29 cellular contexts compared by ENCODE assay signal in genomic region chr5:1959911-1960581, GRCh38.
"Had no signal": no experiment of that assay in that cellular context is flagged by ENCODE, and none has a peak within 500 bp of the region (broad histone marks: within the 10 kb centered on the region; RNA-seq: fewer than 3 reads in every experiment).

No MANE protein-coding gene starts in this region.

- H3K4me2 ChIP-seq: neural progenitor cell had no signal

- H3K9me3 Mint-ChIP-seq: activated T-helper 1 cell treated with anti-CD3 and anti-CD28 coated beads, Interleukin-12 subunit alpha, Interleukin-12 subunit beta, Interleukin-2, Interleukin-4 antibody, amounts not matched to agents 30 ng/mL and 10 ng/mL and 1 ng/mL, durations not matched to agents 14 hours and 24 hours and 36 hours; naive thymus-derived CD4-positive, alpha-beta T cell; neural progenitor cell; T-cell had no signal

- H3K9me3 ChIP-seq: breast epithelium, gastrocnemius medialis, testis, transverse colon, uterus had no signal

- H3K9ac ChIP-seq: neural progenitor cell had no signal

- FAIRE-seq: colon, islet of Langerhans had no signal

- ATAC-seq: gastrocnemius medialis; left colon; sciatic nerve; stimulated activated naive CD8-positive, alpha-beta T cell treated with anti-CD3 and anti-CD28 coated beads, Interleukin-15, Interleukin-2, amounts not matched to agents 100 U/mL and 50 U/mL, for 24 hours; T-cell had no signal

- H3K36me3 Mint-ChIP-seq: naive thymus-derived CD4-positive, alpha-beta T cell; neural progenitor cell; T-cell had no signal

- H2AFZ ChIP-seq: neural progenitor cell had no signal

- H3K36me3 ChIP-seq: breast epithelium, gastrocnemius medialis, neural progenitor cell, transverse colon, uterus had no signal

- H3K4me3 ChIP-seq: breast epithelium, gastrocnemius medialis, neural progenitor cell, skin epidermis, testis, transverse colon, uterus had no signal

- H3K27ac ChIP-seq: breast epithelium, gastrocnemius medialis, neural progenitor cell, skin epidermis, testis, transverse colon, uterus had no signal

- H3K27ac Mint-ChIP-seq: activated T-helper 1 cell treated with anti-CD3 and anti-CD28 coated beads, Interleukin-12 subunit alpha, Interleukin-12 subunit beta, Interleukin-2, Interleukin-4 antibody, amounts not matched to agents 30 ng/mL and 10 ng/mL and 1 ng/mL, durations not matched to agents 14 hours and 24 hours and 36 hours; naive thymus-derived CD4-positive, alpha-beta T cell; neural progenitor cell; T-cell had no signal

- DNase-seq: activated CD4-positive, alpha-beta T cell treated with anti-CD3 and anti-CD28 coated beads for 4 hours; activated CD4-positive, alpha-beta T cell treated with anti-CD3 and anti-CD28 coated beads, Interleukin-2, amount 50 U/mL, for 48 hours; activated CD8-positive, alpha-beta memory T cell treated with anti-CD3 and anti-CD28 coated beads for 24 hours; activated CD8-positive, alpha-beta memory T cell treated with anti-CD3 and anti-CD28 coated beads, Interleukin-2, amount 50 U/mL, for 4 hours; activated effector memory CD4-positive, alpha-beta T cell treated with anti-CD3 and anti-CD28 coated beads, Interleukin-2, amount 50 U/mL, for 16 hours; activated naive CD4-positive, alpha-beta T cell treated with anti-CD3 and anti-CD28 coated beads, Interleukin-2, amount 50 U/mL, for 16 hours; activated T-cell treated with anti-CD3 and anti-CD28 coated beads, Interleukin-2, amount 50 U/mL, for 1 hour; amniotic stem cell; effector memory CD4-positive, alpha-beta T cell; erythroblast; gastrocnemius medialis; glutamatergic neuron; left colon; midbrain; naive thymus-derived CD4-positive, alpha-beta T cell; stimulated activated CD4-positive, alpha-beta T cell treated with anti-CD3 and anti-CD28 coated beads, Interleukin-12 subunit alpha, Interleukin-12 subunit beta, amount 100 ng/mL, for 4 hours; stimulated activated CD4-positive, alpha-beta T cell treated with anti-CD3 and anti-CD28 coated beads, Interleukin-4, amount 100 ng/mL, for 1 hour; stimulated activated naive CD8-positive, alpha-beta T cell treated with anti-CD3 and anti-CD28 coated beads, Interleukin-15, Interleukin-2, amounts not matched to agents 100 U/mL and 50 U/mL, for 24 hours; T-cell; testis; transverse colon; uterus had no signal

- H3K4me3 Mint-ChIP-seq: activated T-helper 1 cell treated with anti-CD3 and anti-CD28 coated beads, Interleukin-12 subunit alpha, Interleukin-12 subunit beta, Interleukin-2, Interleukin-4 antibody, amounts not matched to agents 30 ng/mL and 10 ng/mL and 1 ng/mL, durations not matched to agents 14 hours and 24 hours and 36 hours; naive thymus-derived CD4-positive, alpha-beta T cell; neural progenitor cell; T-cell had no signal

- H3K4me1 ChIP-seq: breast epithelium, gastrocnemius medialis, neural progenitor cell, testis, transverse colon, uterus had no signal

- H3K4me1 Mint-ChIP-seq: naive thymus-derived CD4-positive, alpha-beta T cell; neural progenitor cell; T-cell had no signal

- H3K27me3 ChIP-seq: breast epithelium, gastrocnemius medialis, neural progenitor cell, testis, transverse colon, uterus had no signal
